ENCODE assay signal across 21 cellular contexts in genomic region chr10:130046591-130046990, GRCh38.
"Had no signal": no experiment of that assay in that cellular context is flagged by ENCODE, and none has a peak within 500 bp of the region (broad histone marks: within the 10 kb centered on the region; RNA-seq: fewer than 3 reads in every experiment).

No MANE protein-coding gene starts in this region.

- H3K36me3 Mint-ChIP-seq: memory B cell; mesothelial cell of epicardium; naive B cell; stimulated activated naive B cell treated with anti-CD40 and anti-IgM and Interleukin-4, amounts not matched to agents 10 μg/mL and 1 μg/mL and 100 μg/mL, for 72 hours had no signal

- H3K27ac Mint-ChIP-seq: dendritic cell treated with granulocyte-macrophage colony-stimulating factor and Interleukin-4, amounts not matched to agents 40 ng/mL and 50 ng/mL, for 4 days; effector memory CD8-positive, alpha-beta T cell; memory B cell; mesothelial cell of epicardium; naive B cell; nephron; stimulated activated naive B cell treated with anti-CD40 and anti-IgM and Interleukin-4, amounts not matched to agents 10 μg/mL and 1 μg/mL and 100 μg/mL, for 72 hours; stimulated activated naive CD8-positive, alpha-beta T cell treated with anti-CD3 and anti-CD28 coated beads, Interleukin-15, amount 100 ng/mL, for 72 hours had no signal

- H3K27me3 ChIP-seq: testis, tibial nerve had no signal

- H3K4me1 Mint-ChIP-seq: memory B cell; mesothelial cell of epicardium; naive B cell; nephron; stimulated activated naive B cell treated with anti-CD40 and anti-IgM and Interleukin-4, amounts not matched to agents 10 μg/mL and 1 μg/mL and 100 μg/mL, for 72 hours; stimulated activated naive CD8-positive, alpha-beta T cell treated with anti-CD3 and anti-CD28 coated beads, Interleukin-15, amount 100 ng/mL, for 72 hours had no signal

- H3K27ac ChIP-seq: epithelial cell of prostate, esophagus muscularis mucosa, gastrocnemius medialis, heart right ventricle, left ventricle myocardium inferior, lower lobe of right lung, parathyroid adenoma, testis, tibial nerve had no signal

- H3K4me3 Mint-ChIP-seq: dendritic cell treated with granulocyte-macrophage colony-stimulating factor and Interleukin-4, amounts not matched to agents 40 ng/mL and 50 ng/mL, for 4 days; effector memory CD8-positive, alpha-beta T cell; memory B cell; mesothelial cell of epicardium; nephron; stimulated activated naive B cell treated with anti-CD40 and anti-IgM and Interleukin-4, amounts not matched to agents 10 μg/mL and 1 μg/mL and 100 μg/mL, for 72 hours; stimulated activated naive CD8-positive, alpha-beta T cell treated with anti-CD3 and anti-CD28 coated beads, Interleukin-15, amount 100 ng/mL, for 72 hours had no signal

- DNase-seq: effector memory CD8-positive, alpha-beta T cell; gastrocnemius medialis; heart right ventricle; hypothalamus; left ventricle myocardium inferior; lower lobe of right lung; naive B cell; stimulated activated CD4-positive, alpha-beta T cell treated with anti-CD3 and anti-CD28 coated beads, Interleukin-2, amount 100 ng/mL, for 24 hours; stimulated activated CD4-positive, alpha-beta T cell treated with anti-CD3 and anti-CD28 coated beads, Interleukin-4, amount 100 ng/mL, for 4 hours; stimulated activated naive B cell treated with anti-CD40 and anti-IgM and Interleukin-4, amounts not matched to agents 10 μg/mL and 1 μg/mL and 100 μg/mL, for 72 hours; stimulated activated naive CD8-positive, alpha-beta T cell treated with anti-CD3 and anti-CD28 coated beads, Interleukin-15, amount 100 ng/mL, for 72 hours; testis had no signal

- ATAC-seq: effector memory CD8-positive, alpha-beta T cell; gastrocnemius medialis; sciatic nerve; stimulated activated naive B cell treated with anti-CD40 and anti-IgM and Interleukin-4, amounts not matched to agents 10 μg/mL and 1 μg/mL and 100 μg/mL, for 72 hours had no signal

- H3K4me1 ChIP-seq: esophagus muscularis mucosa, gastrocnemius medialis, heart right ventricle, left ventricle myocardium inferior, lower lobe of right lung, parathyroid adenoma, testis, tibial nerve had no signal

- H3K9me3 Mint-ChIP-seq: dendritic cell treated with granulocyte-macrophage colony-stimulating factor and Interleukin-4, amounts not matched to agents 40 ng/mL and 50 ng/mL, for 4 days; effector memory CD8-positive, alpha-beta T cell; memory B cell; mesothelial cell of epicardium; nephron; stimulated activated naive CD8-positive, alpha-beta T cell treated with anti-CD3 and anti-CD28 coated beads, Interleukin-15, amount 100 ng/mL, for 72 hours had no signal

- H3K36me3 ChIP-seq: esophagus muscularis mucosa, gastrocnemius medialis, heart right ventricle, left ventricle myocardium inferior, lower lobe of right lung, tibial nerve had no signal

- H3K9me3 ChIP-seq: esophagus muscularis mucosa, gastrocnemius medialis, heart right ventricle, left ventricle myocardium inferior, lower lobe of right lung, testis had no signal

- H3K4me3 ChIP-seq: esophagus muscularis mucosa, gastrocnemius medialis, heart right ventricle, left ventricle myocardium inferior, lower lobe of right lung, tibial nerve had no signal
